In the genomic region with DNA sequence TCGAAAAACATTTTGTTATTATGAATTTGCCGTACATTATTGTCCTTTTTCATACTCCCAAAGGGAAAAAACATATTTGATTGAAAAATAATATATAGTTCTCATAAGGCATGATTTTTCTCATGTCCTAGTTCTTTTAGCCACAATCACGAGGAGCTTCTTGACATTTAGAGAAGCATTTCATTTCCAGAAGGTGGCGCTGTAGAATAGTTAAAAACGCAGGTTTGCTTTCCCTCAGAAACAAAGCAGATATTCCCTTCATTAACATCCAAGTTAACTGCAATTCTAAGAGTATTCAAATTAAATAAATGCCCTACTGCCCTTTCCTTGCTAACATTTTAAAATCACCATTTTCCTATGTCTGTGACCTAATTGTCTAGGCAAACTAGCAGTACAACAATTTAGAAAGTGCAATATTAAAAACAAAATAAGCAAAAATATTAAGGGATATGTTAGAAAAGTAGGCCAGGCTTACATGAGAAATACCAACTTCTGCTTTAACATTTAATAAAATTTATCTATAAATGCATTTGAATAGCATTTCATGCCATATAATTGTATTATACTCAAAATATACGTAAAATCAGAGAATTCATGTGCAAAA, we compare ENCODE assay signal across 8 cellular contexts. TPM values are rescaled to one million over a fixed set of nuclear protein-coding genes. Genes with fewer than 3 reads are reported as not detected.
A peak's percentile ranks its signal among the peaks of the same experiment; 100 is the strongest.
DNase-seq lines count a peak whose midpoint lies in the region; ATAC-seq, FAIRE-seq and TF ChIP-seq lines count a peak whose summit lies in the region.

No MANE protein-coding gene starts in this region.

- H3K27ac Mint-ChIP-seq in astrocyte (ENCODE audit: unreplicated experiment) = no peak overlapping the region

- no peaks in the 10 kb centered on the region for H3K9me1 ChIP-seq in keratinocyte (ENCODE audit: control insufficient read depth, extremely low read depth, insufficient read depth, low read length)

- no peaks in the 10 kb centered on the region for H3K9me3 ChIP-seq in astrocyte (ENCODE audit: insufficient read depth, low read depth, low read length)
- no peaks in the 10 kb centered on the region for H3K9me3 ChIP-seq in keratinocyte (ENCODE audit: control insufficient read depth, low read depth, low read length)
- H3K9me3 ChIP-seq in uterus = no peaks in the 10 kb centered on the region

- no peaks in the 10 kb centered on the region for H3K27me3 ChIP-seq in astrocyte (ENCODE audit: insufficient read depth, low read length)
- no peaks in the 10 kb centered on the region for H3K27me3 ChIP-seq in keratinocyte (ENCODE audit: control insufficient read depth, extremely low read depth, insufficient read depth, low read length)
- H3K27me3 ChIP-seq in uterus = no peaks in the 10 kb centered on the region

- DNase-seq in AG10803 (ENCODE audit: low read depth) = peak; percentile 78
- DNase-seq in GM20000 (ENCODE audit: low spot score) = peak; percentile 25
- DNase-seq in NCI-H2227 (lab: John Stamatoyannopoulos, UW; ENCODE audit: unreplicated experiment) = peak; percentile 67
- peak; percentile 39 for DNase-seq in astrocyte (ENCODE audit: low read depth)
- no peak for DNase-seq in keratinocyte (ENCODE audit: low read depth, low spot score)
- peak in 1 of 2 donors; percentile 40 for DNase-seq in uterus

- no peak overlapping the region for H3K4me2 ChIP-seq in astrocyte (ENCODE audit: low read length)
- H3K4me2 ChIP-seq in keratinocyte (ENCODE audit: control insufficient read depth, extremely low read depth, insufficient read depth, low read depth, low read length) = no peak overlapping the region

- H3K27ac ChIP-seq in astrocyte (ENCODE audit: low read depth, low read length) (no peak overlapping the region), keratinocyte (ENCODE audit: control insufficient read depth, insufficient read depth, low read length) (no peak overlapping the region), uterus (peak overlapping the region; percentile 1 to 67)

- H3K4me1 ChIP-seq in astrocyte (ENCODE audit: insufficient read depth, low read length) (no peaks in the 10 kb centered on the region), keratinocyte (ENCODE audit: control insufficient read depth, extremely low read depth, insufficient read depth, low read length) (peaks cover 9% of the 10 kb centered on the region), uterus (no peaks in the 10 kb centered on the region)

- H3K27me3 Mint-ChIP-seq in astrocyte (ENCODE audit: low read depth, unreplicated experiment) = no peaks in the 10 kb centered on the region

- H3K9me3 Mint-ChIP-seq in astrocyte (ENCODE audit: unreplicated experiment) = no peaks in the 10 kb centered on the region

- TF ChIP-seq CTCF in AG10803 (conservative IDR thresholded peaks at IDR 0.05; ENCODE audit: low read length) (peak; percentile 85), GM20000 (IDR thresholded peaks at IDR 0.05; ENCODE audit: extremely low read depth, missing control alignments) (peak; percentile 32), astrocyte (IDR thresholded peaks at IDR 0.05; ENCODE audit: insufficient read depth, low read depth, low read length) (peak; percentile 74), keratinocyte (optimal IDR thresholded peaks at IDR 0.05 in 1 of 3, IDR thresholded peaks at IDR 0.05 in 1 of 3, conservative IDR thresholded peaks at IDR 0.05 in 1 of 3; ENCODE audit: extremely low read depth in 1 of 3, insufficient read depth in 2 of 3, low read length in 3 of 3) (peak in 2 of 3 experiments; percentile 49 to 50), uterus (IDR thresholded peaks at IDR 0.05) (peak; percentile 64 to 87 (median 71))

- H3K4me3 ChIP-seq in AG10803 (ENCODE audit: low read length) = no peak overlapping the region
- H3K4me3 ChIP-seq in astrocyte (ENCODE audit: insufficient read depth, low read depth, low read length) = no peak overlapping the region
- H3K4me3 ChIP-seq in keratinocyte (ENCODE audit: control insufficient read depth in 2 of 3, extremely low read depth in 1 of 3, insufficient read depth in 2 of 3, low read depth in 1 of 3, low read length in 3 of 3) = no peak overlapping the region
- no peak overlapping the region for H3K4me3 ChIP-seq in uterus

- FAIRE-seq in astrocyte (lab: Jason Lieb, UNC) (no peak), keratinocyte (lab: Jason Lieb, UNC) (peak; percentile 67)

- no peaks in the 10 kb centered on the region for H3K36me3 Mint-ChIP-seq in astrocyte (ENCODE audit: low read depth, unreplicated experiment)

- H3K9ac ChIP-seq in astrocyte (ENCODE audit: low read length) (no peak overlapping the region), keratinocyte (ENCODE audit: control insufficient read depth, extremely low read depth, insufficient read depth, low read length) (no peak overlapping the region)

- intact Hi-C loops in uterus (cut with DNase I; ENCODE audit: low total_unique reads) = no loop called here

- no peak overlapping the region for H3K4me3 Mint-ChIP-seq in astrocyte (ENCODE audit: unreplicated experiment)

- H3K36me3 ChIP-seq in astrocyte (ENCODE audit: insufficient read depth, low read length) = no peaks in the 10 kb centered on the region
- H3K36me3 ChIP-seq in keratinocyte (ENCODE audit: control insufficient read depth in 2 of 2, extremely low read depth in 1 of 2, insufficient read depth in 2 of 2, low read length in 2 of 2) = no peaks in the 10 kb centered on the region
- H3K36me3 ChIP-seq in uterus = no peaks in the 10 kb centered on the region

- dilution Hi-C loops in keratinocyte (cut with MboI; ENCODE audit: extremely low pct_ligation_motif_present, low sequenced_read_pairs) = no loop called here

- no peaks in the 10 kb centered on the region for H4K20me1 ChIP-seq in astrocyte (ENCODE audit: insufficient read depth, low read length)
- H4K20me1 ChIP-seq in keratinocyte (ENCODE audit: control insufficient read depth, extremely low read depth, insufficient read depth, low read length) = no peaks in the 10 kb centered on the region

- no peaks in the 10 kb centered on the region for H3K4me1 Mint-ChIP-seq in astrocyte (ENCODE audit: low read depth, unreplicated experiment)

- no peak overlapping the region for H2AFZ ChIP-seq in astrocyte (ENCODE audit: low read depth, low read length)
- no peak overlapping the region for H2AFZ ChIP-seq in keratinocyte (ENCODE audit: control insufficient read depth, low read length)

- ATAC-seq in GM21717 (IDR thresholded peaks at IDR 0.05; ENCODE audit: unreplicated experiment) = no peak
- ATAC-seq in HG03342 (IDR thresholded peaks at IDR 0.05; ENCODE audit: unreplicated experiment) = no peak

- H3K79me2 ChIP-seq in astrocyte (ENCODE audit: insufficient read depth, low read length) (no peaks in the 10 kb centered on the region), keratinocyte (ENCODE audit: control insufficient read depth, insufficient read depth, low read length) (no peaks in the 10 kb centered on the region)

- no peak for TF ChIP-seq POLR2A in uterus (IDR thresholded peaks at IDR 0.05)

RNA-seq across cellular contexts. Expression of a gene that starts 10.9 kb away (rescaled TPM):
- total RNA-seq in astrocyte (0.05 TPM in 1 of 2 replicates, not detected in the other), uterus (1 to 10 TPM in 1 of 4 donors, under 1 TPM in 2, not detected in 1; under 0.01 to 2.2 (median 0.34) TPM)
- 1.7 to 3.7 TPM (median 2.0 TPM) in 3 replicates for polyA plus RNA-seq in keratinocyte
- polyA plus RNA-seq in keratinocyte (2011; ENCODE audit: low read depth) = 0.24 TPM
- polyA plus RNA-seq in keratinocyte (2011; cell fraction: cytosol; rRNA removed) = 0.91 and 2.4 TPM in 2 replicates
- 3.0 and 3.2 TPM in 2 replicates for polyA plus RNA-seq in keratinocyte (2011; cell fraction: nucleus; rRNA removed)
- 0.42 and 1.4 TPM in 2 replicates for polyA plus RNA-seq in keratinocyte (2012; ENCODE audit: low replicate concordance)
- polyA minus RNA-seq in keratinocyte = 0.82 to 7.4 TPM (median 3.4 TPM) in 3 replicates
- polyA minus RNA-seq in keratinocyte (2011; cell fraction: cytosol; rRNA and poly(A)+ RNA removed) = 0.58 TPM
- polyA minus RNA-seq in keratinocyte (2011; cell fraction: nucleus; rRNA and poly(A)+ RNA removed) = 5.6 and 12.3 TPM in 2 replicates

Comparison
In these comparisons a context has a peak if more than half of its experiments do, and no peak if none do; other contexts are left out.
1. CTCF ChIP-seq: peak in every context shown above with its lines; median percentile 85 in AG10803; 74 in astrocyte; 71 in uterus; 50 in keratinocyte; 32 in GM20000.
2. H3K27ac ChIP-seq: peak in uterus (2 of 2); none in astrocyte (single experiment) and keratinocyte (single experiment).